ENCODE assay signal across 22 cellular contexts in the genomic region with DNA sequence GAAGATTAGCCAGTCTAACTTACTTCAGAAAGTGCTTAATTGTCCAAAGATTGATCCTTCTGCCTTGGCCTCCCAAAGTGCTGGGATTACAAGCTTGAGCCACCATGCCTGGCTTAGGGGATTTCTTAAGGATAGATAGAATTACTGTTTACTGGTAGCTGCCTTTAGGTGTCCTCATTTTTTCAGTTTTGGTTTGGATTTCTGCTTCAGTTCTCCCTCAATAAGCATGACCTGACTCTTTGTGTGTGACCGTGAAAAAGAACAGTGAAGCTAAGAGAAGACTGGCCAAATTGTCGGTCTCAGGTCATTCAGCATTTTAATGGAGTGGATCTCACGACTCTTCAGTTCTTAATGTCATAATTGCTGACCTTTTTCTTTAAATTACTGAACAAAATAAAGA. TPM values are rescaled to one million over a fixed set of nuclear protein-coding genes. Genes with fewer than 3 reads are reported as not detected.
DNase-seq lines count a peak whose midpoint lies in the region; ATAC-seq, FAIRE-seq and TF ChIP-seq lines count a peak whose summit lies in the region.
"Had no signal": no experiment of that assay in that cellular context is flagged by ENCODE, and none has a peak within 500 bp of the region (broad histone marks: within the 10 kb centered on the region; RNA-seq: fewer than 3 reads in every experiment).

No MANE protein-coding gene starts in this region.

- no peaks in the 10 kb centered on the region for H3K27me3 Mint-ChIP-seq in activated CD8-positive, alpha-beta T cell treated with anti-CD3 and anti-CD28 coated beads for 36 hours
- H3K27me3 Mint-ChIP-seq in activated CD8-positive, alpha-beta T cell treated with anti-CD3 and anti-CD28 coated beads, Interleukin-2, amount 10 ng/mL, durations not matched to agents 7 days and 5 days (ENCODE audit: low read depth) = no peaks in the 10 kb centered on the region
- H3K27me3 Mint-ChIP-seq: activated naive CD8-positive, alpha-beta T cell treated with anti-CD3 and anti-CD28 coated beads for 36 hours; stimulated activated memory B cell treated with anti-CD40 and anti-IgM and Interleukin-4, amounts not matched to agents 10 μg/mL and 1 μg/mL and 100 μg/mL, for 72 hours had no signal

- peaks cover 15% of the 10 kb centered on the region for H3K4me1 Mint-ChIP-seq in activated CD8-positive, alpha-beta T cell treated with anti-CD3 and anti-CD28 coated beads for 36 hours (ENCODE audit: low read depth)
- H3K4me1 Mint-ChIP-seq in activated CD8-positive, alpha-beta T cell treated with anti-CD3 and anti-CD28 coated beads, Interleukin-2, amount 10 ng/mL, durations not matched to agents 7 days and 5 days (ENCODE audit: low read depth) = no peaks in the 10 kb centered on the region
- peaks cover 19% of the 10 kb centered on the region for H3K4me1 Mint-ChIP-seq in stimulated activated effector memory CD8-positive, alpha-beta T cell treated with anti-CD3 and anti-CD28 coated beads, Interleukin-12 subunit alpha, Interleukin-12 subunit beta, amount 100 ng/mL, for 72 hours
- H3K4me1 Mint-ChIP-seq: stimulated activated memory B cell treated with anti-CD40 and anti-IgM and Interleukin-4, amounts not matched to agents 10 μg/mL and 1 μg/mL and 100 μg/mL, for 72 hours had no signal

- H3K79me2 ChIP-seq in GM12878 (ENCODE audit: control insufficient read depth, insufficient read depth, low read length) = no peaks in the 10 kb centered on the region

- BruUV-seq in GM12878 (replicated peaks; lab: Mats Ljungman, UMichigan) = no TSS peak

- H3K27me3 ChIP-seq in GM12878 (replicated peaks in 1 of 2; ENCODE audit: control insufficient read depth in 2 of 2, insufficient read depth in 2 of 2, low read length in 1 of 2) = no peaks in the 10 kb centered on the region
- H3K27me3 ChIP-seq: heart right ventricle, sigmoid colon had no signal

- TF ChIP-seq EP300 in GM12878 (IDR thresholded peaks at IDR 0.05; ENCODE audit: borderline replicate concordance in 1 of 2, control insufficient read depth in 1 of 2, low read depth in 2 of 2, low read length in 2 of 2) = no peak

- no peaks in the 10 kb centered on the region for H4K20me1 ChIP-seq in GM12878 (ENCODE audit: control insufficient read depth, insufficient read depth)

- DNase-seq in activated CD8-positive, alpha-beta T cell treated with anti-CD3 and anti-CD28 coated beads for 36 hours = no peak
- no peak for DNase-seq in activated CD8-positive, alpha-beta T cell treated with anti-CD3 and anti-CD28 coated beads, Interleukin-2, amount 10 ng/mL, durations not matched to agents 7 days and 5 days
- DNase-seq in GM12878 (ENCODE audit: low read depth, low spot score) (no peak), left kidney (ENCODE audit: low read depth, low spot score) (peak; percentile 25), NCI-H2029 treated with DMSO at 0.1 percent for 48 hours (lab: John Stamatoyannopoulos, UW) (no peak), middle frontal gyrus (ENCODE audit: extremely low spot score, low spot score) (no peak)
- DNase-seq in stimulated activated effector memory CD8-positive, alpha-beta T cell treated with anti-CD3 and anti-CD28 coated beads, Interleukin-12 subunit alpha, Interleukin-12 subunit beta, amount 100 ng/mL, for 72 hours (ENCODE audit: low spot score in 2 of 2) = no peak
- DNase-seq: activated naive CD8-positive, alpha-beta T cell treated with anti-CD3 and anti-CD28 coated beads for 36 hours; activated T-cell treated with anti-CD3 and anti-CD28 coated beads, Interleukin-2, amount 50 U/mL, for 72 hours; COR-L47; GOT3; heart right ventricle; NCI-H1048; NCI-H2081; NCI-H446; sigmoid colon had no signal

- no peak overlapping the region for H3K4me2 ChIP-seq in GM12878 (ENCODE audit: control insufficient read depth, insufficient read depth)
- H3K4me2 ChIP-seq: KMS-11 had no signal

- peak overlapping the region; percentile 13 for H3K27ac Mint-ChIP-seq in activated CD8-positive, alpha-beta T cell treated with anti-CD3 and anti-CD28 coated beads for 36 hours
- no peak overlapping the region for H3K27ac Mint-ChIP-seq in activated CD8-positive, alpha-beta T cell treated with anti-CD3 and anti-CD28 coated beads, Interleukin-2, amount 10 ng/mL, durations not matched to agents 7 days and 5 days
- H3K27ac Mint-ChIP-seq in stimulated activated effector memory CD8-positive, alpha-beta T cell treated with anti-CD3 and anti-CD28 coated beads, Interleukin-12 subunit alpha, Interleukin-12 subunit beta, amount 100 ng/mL, for 72 hours = peak overlapping the region; percentile 38
- H3K27ac Mint-ChIP-seq: activated naive CD8-positive, alpha-beta T cell treated with anti-CD3 and anti-CD28 coated beads for 36 hours; activated T-cell treated with anti-CD3 and anti-CD28 coated beads, Interleukin-2, amount 50 U/mL, for 72 hours; stimulated activated memory B cell treated with anti-CD40 and anti-IgM and Interleukin-4, amounts not matched to agents 10 μg/mL and 1 μg/mL and 100 μg/mL, for 72 hours had no signal

- POLR2A ChIA-PET in activated CD8-positive, alpha-beta T cell treated with anti-CD3 and anti-CD28 coated beads for 36 hours (lab: Charles Lee) = no interaction called here
- POLR2A ChIA-PET in activated CD8-positive, alpha-beta T cell treated with anti-CD3 and anti-CD28 coated beads, Interleukin-2, amount 10 ng/mL, durations not matched to agents 7 days and 5 days (lab: Charles Lee) = no interaction called here
- POLR2A ChIA-PET in GM12878 (lab: Charles Lee) = no interaction called here

- H3K36me3 ChIP-seq in GM12878 (ENCODE audit: control insufficient read depth in 2 of 2, insufficient read depth in 2 of 2, low read length in 1 of 2) = no peaks in the 10 kb centered on the region; a peak in 2 of 4 replicates

- 15% methylated on average over 3 of the region's 3 CpGs for WGBS in GM12878 (ENCODE audit: insufficient coverage, insufficient replicate concordance, low lambda C conversion rate, missing lambda C conversion rate)

- H3K4me1 ChIP-seq in GM12878 (ENCODE audit: control insufficient read depth, insufficient read depth, low read length) = no peaks in the 10 kb centered on the region
- H3K4me1 ChIP-seq: heart right ventricle, sigmoid colon had no signal

- TF ChIP-seq POLR2A in GM12878 (IDR thresholded peaks at IDR 0.05; ENCODE audit: low read depth, low read length) = no peak

- H3K36me3 Mint-ChIP-seq in activated CD8-positive, alpha-beta T cell treated with anti-CD3 and anti-CD28 coated beads for 36 hours (ENCODE audit: low read depth) = peaks cover 34% of the 10 kb centered on the region
- peaks cover 32% of the 10 kb centered on the region for H3K36me3 Mint-ChIP-seq in activated CD8-positive, alpha-beta T cell treated with anti-CD3 and anti-CD28 coated beads, Interleukin-2, amount 10 ng/mL, durations not matched to agents 7 days and 5 days (ENCODE audit: low read depth)
- H3K36me3 Mint-ChIP-seq in stimulated activated effector memory CD8-positive, alpha-beta T cell treated with anti-CD3 and anti-CD28 coated beads, Interleukin-12 subunit alpha, Interleukin-12 subunit beta, amount 100 ng/mL, for 72 hours = peaks cover 55% of the 10 kb centered on the region

- no peak overlapping the region for H3K27ac ChIP-seq in GM12878 (ENCODE audit: control insufficient read depth, insufficient read depth)
- H3K27ac ChIP-seq: coronary artery, heart right ventricle, KMS-11, sigmoid colon had no signal

- SMC1A ChIA-PET in GM12878 (lab: Charles Lee; ENCODE audit: uncharacterized antibody, unreplicated experiment) = interaction anchor here (1.1 to 1.3 kb wide), 2 partner anchors 8 to 9 kb away, joined by 4 read pairs; no protein-coding TSS in a partner anchor

- TF ChIP-seq RAD21 in GM12878 (IDR thresholded peaks at IDR 0.05; ENCODE audit: insufficient read depth, low read depth, low read length) = no peak

- intact Hi-C loops in activated CD8-positive, alpha-beta T cell treated with anti-CD3 and anti-CD28 coated beads for 36 hours (cut with micrococcal nuclease) = no loop called here
- intact Hi-C loops in GM12878 (cut with micrococcal nuclease; ENCODE audit: unreplicated experiment) = no loop called here

- H3K9ac ChIP-seq in GM12878 (ENCODE audit: control insufficient read depth, insufficient read depth, low read length) = no peak overlapping the region
- H3K9ac ChIP-seq: KMS-11 had no signal

- no peak for TF ChIP-seq CTCF in activated CD8-positive, alpha-beta T cell treated with anti-CD3 and anti-CD28 coated beads for 36 hours (IDR thresholded peaks at IDR 0.05)
- TF ChIP-seq CTCF in GM12878 (IDR thresholded peaks at IDR 0.05 in 2 of 3, conservative IDR thresholded peaks at IDR 0.05 in 1 of 3; ENCODE audit: control insufficient read depth in 2 of 3, extremely low read depth in 1 of 3, insufficient read depth in 1 of 3, low read depth in 3 of 3, low read length in 3 of 3) = no peak

- H3K9me3 Mint-ChIP-seq in activated CD8-positive, alpha-beta T cell treated with anti-CD3 and anti-CD28 coated beads for 36 hours = no peaks in the 10 kb centered on the region
- no peaks in the 10 kb centered on the region for H3K9me3 Mint-ChIP-seq in activated CD8-positive, alpha-beta T cell treated with anti-CD3 and anti-CD28 coated beads, Interleukin-2, amount 10 ng/mL, durations not matched to agents 7 days and 5 days (ENCODE audit: insufficient read depth)
- no peaks in the 10 kb centered on the region for H3K9me3 Mint-ChIP-seq in stimulated activated effector memory CD8-positive, alpha-beta T cell treated with anti-CD3 and anti-CD28 coated beads, Interleukin-12 subunit alpha, Interleukin-12 subunit beta, amount 100 ng/mL, for 72 hours
- H3K9me3 Mint-ChIP-seq: activated naive CD8-positive, alpha-beta T cell treated with anti-CD3 and anti-CD28 coated beads for 36 hours had no signal

- in situ Hi-C loops in GM12878 (cut with MboI) = no loop called here

- no peak for ATAC-seq in activated CD8-positive, alpha-beta T cell treated with anti-CD3 and anti-CD28 coated beads for 36 hours
- no peak for ATAC-seq in activated CD8-positive, alpha-beta T cell treated with anti-CD3 and anti-CD28 coated beads, Interleukin-2, amount 10 ng/mL, durations not matched to agents 7 days and 5 days
- ATAC-seq in GM12878 (peak; percentile 55), HG02970 (IDR thresholded peaks at IDR 0.05; ENCODE audit: low FRiP score, unreplicated experiment) (no peak)
- no peak for ATAC-seq in stimulated activated effector memory CD8-positive, alpha-beta T cell treated with anti-CD3 and anti-CD28 coated beads, Interleukin-12 subunit alpha, Interleukin-12 subunit beta, amount 100 ng/mL, for 72 hours
- ATAC-seq: activated T-cell treated with anti-CD3 and anti-CD28 coated beads, Interleukin-2, amount 50 U/mL, for 72 hours; heart right ventricle; stimulated activated memory B cell treated with anti-CD40 and anti-IgM and Interleukin-4, amounts not matched to agents 10 μg/mL and 1 μg/mL and 100 μg/mL, for 72 hours had no signal

- no peak overlapping the region for H3K4me3 ChIP-seq in GM12878
- H3K4me3 ChIP-seq: coronary artery, heart right ventricle, sigmoid colon had no signal

- peaks cover 4% of the 10 kb centered on the region; the same call in 2 of the 3 replicates for H3K9me3 ChIP-seq in GM12878 (replicated peaks; ENCODE audit: control insufficient read depth, insufficient read depth, low read length)
- H3K9me3 ChIP-seq: sigmoid colon had no signal

- no peak overlapping the region for H3K4me3 Mint-ChIP-seq in activated CD8-positive, alpha-beta T cell treated with anti-CD3 and anti-CD28 coated beads for 36 hours
- H3K4me3 Mint-ChIP-seq in activated CD8-positive, alpha-beta T cell treated with anti-CD3 and anti-CD28 coated beads, Interleukin-2, amount 10 ng/mL, durations not matched to agents 7 days and 5 days = no peak overlapping the region
- no peak overlapping the region for H3K4me3 Mint-ChIP-seq in stimulated activated effector memory CD8-positive, alpha-beta T cell treated with anti-CD3 and anti-CD28 coated beads, Interleukin-12 subunit alpha, Interleukin-12 subunit beta, amount 100 ng/mL, for 72 hours
- H3K4me3 Mint-ChIP-seq: activated naive CD8-positive, alpha-beta T cell treated with anti-CD3 and anti-CD28 coated beads for 36 hours; activated T-cell treated with anti-CD3 and anti-CD28 coated beads, Interleukin-2, amount 50 U/mL, for 72 hours; stimulated activated memory B cell treated with anti-CD40 and anti-IgM and Interleukin-4, amounts not matched to agents 10 μg/mL and 1 μg/mL and 100 μg/mL, for 72 hours had no signal

- no peak overlapping the region; the same call in 1 of the 2 replicates for H2AFZ ChIP-seq in GM12878 (ENCODE audit: control insufficient read depth, low read depth, low read length)

- RAD21 ChIA-PET in GM12878 (lab: Charles Lee; ENCODE audit: unreplicated experiment) = no interaction called here

- peak; percentile 23 for FAIRE-seq in GM12878 (lab: Jason Lieb, UNC)
- FAIRE-seq: A204.1, endometrium had no signal

- CTCF ChIA-PET in activated CD8-positive, alpha-beta T cell treated with anti-CD3 and anti-CD28 coated beads for 36 hours (lab: Charles Lee) = interaction anchor here (0.9 to 1.5 kb wide), 4 partner anchors 8 to 642 kb away, joined by 3 to 5 read pairs (median 4); no protein-coding TSS in a partner anchor
- CTCF ChIA-PET in activated CD8-positive, alpha-beta T cell treated with anti-CD3 and anti-CD28 coated beads, Interleukin-2, amount 10 ng/mL, durations not matched to agents 7 days and 5 days (lab: Charles Lee) = interaction anchor here (0.6 kb wide), 1 partner anchor 534 kb away, joined by 3 read pairs; no protein-coding TSS in a partner anchor
- CTCF ChIA-PET in GM12878 (lab: Yijun Ruan, JAX) = interaction anchor here (0.5 to 0.9 kb wide), 2 partner anchors 94 to 417 kb away, joined by 3 read pairs; no protein-coding TSS in a partner anchor

RNA-seq across cellular contexts. Expression of gene CMYA5, which starts 22.9 kb away (rescaled TPM):
- total RNA-seq in activated CD8-positive, alpha-beta T cell treated with anti-CD3 and anti-CD28 coated beads for 36 hours = under 1 TPM; 0.13 to 0.16 TPM
- total RNA-seq in activated CD8-positive, alpha-beta T cell treated with anti-CD3 and anti-CD28 coated beads, Interleukin-2, amount 10 ng/mL, durations not matched to agents 7 days and 5 days = under 1 TPM; 0.18 to 0.40 TPM
- total RNA-seq in GM12878 (2013; cell fraction: nucleolus; rRNA removed) = 1.3 and 1.4 TPM in 2 replicates
- total RNA-seq in GM12878 (2014; rRNA removed) = 0.17 and 0.82 TPM in 2 replicates
- total RNA-seq in GM12878 (2014; rRNA removed; fragmentation: Illumina TruSeq; extraction: Trizol) = 0.09 and 0.27 TPM in 2 replicates
- total RNA-seq in GM12878 (2021) = 0.13 TPM in 2 replicates
- polyA plus RNA-seq in GM12878 (2011; ENCODE audit: low read depth) = 0.05 TPM
- 0.34 and 0.39 TPM in 2 replicates for polyA plus RNA-seq in GM12878 (2011; rRNA removed)
- 0.10 and 0.32 TPM in 2 replicates for polyA plus RNA-seq in GM12878 (2011; cell fraction: cytosol; rRNA removed)
- 1.2 and 1.9 TPM in 2 replicates for polyA plus RNA-seq in GM12878 (2011; cell fraction: nucleus; rRNA removed)
- 0.18 and 0.19 TPM in 2 replicates for polyA plus RNA-seq in GM12878 (2012)
- polyA plus RNA-seq in GM12878 (2014; fragmentation: Illumina TruSeq; extraction: Trizol) = 0.16 and 0.21 TPM in 2 replicates
- under 1 TPM; 0.03 to 0.04 TPM for polyA plus RNA-seq in GM12878 (2014; fragmentation: Nextera tagmentation; extraction: Ambion mirVana)
- polyA plus RNA-seq in GM12878 (2014; rRNA removed) = 0.27 and 0.60 TPM in 2 replicates
- under 1 TPM in 1 of 2 experiments, not detected in 1; 0.01 TPM for polyA plus RNA-seq in GM12878 (2016; fragmentation: Nextera tagmentation; extraction: Ambion mirVana)
- 0.51 and 0.52 TPM in 2 replicates for polyA minus RNA-seq in GM12878 (2011; rRNA and poly(A)+ RNA removed)
- not detected in 2 replicates for polyA minus RNA-seq in GM12878 (2011; cell fraction: cytosol; rRNA and poly(A)+ RNA removed)
- 0.60 and 0.67 TPM in 2 replicates for polyA minus RNA-seq in GM12878 (2011; cell fraction: nucleus; rRNA and poly(A)+ RNA removed)

RNA-seq across cellular contexts. Expression of gene TENT2, which starts 54.5 kb away (rescaled TPM):
- total RNA-seq in activated CD8-positive, alpha-beta T cell treated with anti-CD3 and anti-CD28 coated beads for 36 hours = 10 to 100 TPM; 70.2 to 71.8 TPM
- 10 to 100 TPM; 73.5 to 78.7 TPM for total RNA-seq in activated CD8-positive, alpha-beta T cell treated with anti-CD3 and anti-CD28 coated beads, Interleukin-2, amount 10 ng/mL, durations not matched to agents 7 days and 5 days
- 509 and 520 TPM in 2 replicates for total RNA-seq in GM12878 (2013; cell fraction: nucleolus; rRNA removed)
- total RNA-seq in GM12878 (2014; rRNA removed) (62.6 and 71.8 TPM in 2 replicates), GM12878 (2014; rRNA removed; fragmentation: Illumina TruSeq; extraction: Trizol) (73.9 and 80.3 TPM in 2 replicates), GM12878 (2021) (61.8 and 66.2 TPM in 2 replicates)
- 21.7 TPM for polyA plus RNA-seq in GM12878 (2011; ENCODE audit: low read depth)
- polyA plus RNA-seq in GM12878 (2011; rRNA removed) (100 and 135 TPM in 2 replicates), GM12878 (2014; fragmentation: Illumina TruSeq; extraction: Trizol) (64.3 and 93.6 TPM in 2 replicates), GM12878 (2014; fragmentation: Nextera tagmentation; extraction: Ambion mirVana) (10 to 100 TPM; 19.5 to 25.7 TPM), GM12878 (2014; rRNA removed) (39.9 and 46.2 TPM in 2 replicates), GM12878 (2016; fragmentation: Nextera tagmentation; extraction: Ambion mirVana) (10 to 100 TPM; 51.9 to 55.3 TPM)
- 48.4 and 48.9 TPM in 2 replicates for polyA plus RNA-seq in GM12878 (2011; cell fraction: cytosol; rRNA removed)
- polyA plus RNA-seq in GM12878 (2011; cell fraction: nucleus; rRNA removed) = 71.4 and 81.2 TPM in 2 replicates
- 40.1 and 44.3 TPM in 2 replicates for polyA plus RNA-seq in GM12878 (2012)
- polyA minus RNA-seq in GM12878 (2011; rRNA and poly(A)+ RNA removed) = 106 and 123 TPM in 2 replicates
- polyA minus RNA-seq in GM12878 (2011; cell fraction: cytosol; rRNA and poly(A)+ RNA removed) = 31.1 and 36.1 TPM in 2 replicates
- 66.0 and 128 TPM in 2 replicates for polyA minus RNA-seq in GM12878 (2011; cell fraction: nucleus; rRNA and poly(A)+ RNA removed)
